ENCODE assay signal across 16 cellular contexts in genomic region chr19:28489126-28489660, GRCh38.
"Had no signal": no experiment of that assay in that cellular context is flagged by ENCODE, and none has a peak within 500 bp of the region (broad histone marks: within the 10 kb centered on the region; RNA-seq: fewer than 3 reads in every experiment).

No MANE protein-coding gene starts in this region.

- H3K27me3 ChIP-seq: gastrocnemius medialis, heart left ventricle had no signal

- H3K36me3 ChIP-seq: gastrocnemius medialis, heart left ventricle, tibial artery had no signal

- H3K9me3 ChIP-seq: gastrocnemius medialis, heart left ventricle, tibial artery had no signal

- H3K4me1 ChIP-seq: tibial artery had no signal

- H3K27ac ChIP-seq: gastrocnemius medialis, heart left ventricle, tibial artery had no signal

- H3K4me3 ChIP-seq: gastrocnemius medialis, heart left ventricle, tibial artery had no signal

- ATAC-seq: activated T-helper 17 cell treated with anti-CD3 and anti-CD28 coated beads, Interleukin-2, amount 50 U/mL, for 72 hours; gastrocnemius medialis; heart left ventricle; naive thymus-derived CD4-positive, alpha-beta T cell; stimulated activated naive B cell treated with anti-CD40 and anti-IgM and Interleukin-4, amounts not matched to agents 10 μg/mL and 1 μg/mL and 100 μg/mL, for 72 hours had no signal

- DNase-seq: activated CD4-positive, alpha-beta T cell treated with anti-CD3 and anti-CD28 coated beads, Interleukin-2, amount 50 U/mL, for 4 hours; activated CD4-positive, CD25-positive, alpha-beta regulatory T cell treated with anti-CD3 and anti-CD28 coated beads, Interleukin-2, amount 50 U/mL, for 72 hours; activated naive CD4-positive, alpha-beta T cell treated with Interleukin-2 at 50 U/mL for 16 hours; activated T-cell treated with anti-CD3 and anti-CD28 coated beads for 4 hours; aorta; dermis blood vessel endothelial cell; gastrocnemius medialis; heart left ventricle; islet precursor cell; naive thymus-derived CD4-positive, alpha-beta T cell; retina; stimulated activated CD4-positive, alpha-beta T cell treated with anti-CD3 and anti-CD28 coated beads, Interleukin-4, amount 100 ng/mL, for 1 hour; stimulated activated naive B cell treated with anti-CD40 and anti-IgM and Interleukin-4, amounts not matched to agents 10 μg/mL and 1 μg/mL and 100 μg/mL, for 72 hours; SW 1271; tibial artery had no signal
